In the genomic region with DNA sequence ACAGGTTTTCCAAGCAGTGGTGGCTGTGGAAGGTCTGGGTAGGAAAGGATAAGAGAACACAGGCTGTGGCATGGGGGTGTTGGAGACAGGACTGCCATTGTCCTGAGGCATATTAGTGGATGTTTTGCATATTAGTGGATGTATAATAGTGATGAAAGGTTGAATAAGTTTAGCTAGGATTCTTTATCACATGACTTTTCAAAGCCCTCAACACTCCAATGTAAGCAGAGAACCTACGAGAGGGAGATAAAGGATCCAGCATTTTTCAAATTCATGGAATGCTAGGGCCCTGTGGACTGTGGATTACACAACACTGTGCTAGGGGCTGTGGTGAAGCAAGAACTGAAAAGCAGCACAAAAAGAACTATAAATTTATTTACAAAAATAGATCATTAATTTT, we compare ENCODE assay signal across 18 cellular contexts.
DNase-seq lines count a peak whose midpoint lies in the region; ATAC-seq, FAIRE-seq and TF ChIP-seq lines count a peak whose summit lies in the region.
"Had no signal": no experiment of that assay in that cellular context is flagged by ENCODE, and none has a peak within 500 bp of the region (broad histone marks: within the 10 kb centered on the region; RNA-seq: fewer than 3 reads in every experiment).

No MANE protein-coding gene starts in this region.

- no peak for TF ChIP-seq POLR2A in breast epithelium (IDR thresholded peaks at IDR 0.05)

- no peak for FAIRE-seq in small intestine (lab: Jason Lieb, UNC)
- FAIRE-seq: GM12878, RCC 7860 had no signal

- no peaks in the 10 kb centered on the region for H3K4me1 Mint-ChIP-seq in MCF 10A (ENCODE audit: insufficient read depth, unreplicated experiment)
- H3K4me1 Mint-ChIP-seq: activated naive CD8-positive, alpha-beta T cell treated with anti-CD3 and anti-CD28 coated beads, Interleukin-2, amount 50 U/mL, for 24 hours; nephron had no signal

- TF ChIP-seq CTCF in MCF 10A (IDR thresholded peaks at IDR 0.05; ENCODE audit: unreplicated experiment) (no peak), breast epithelium (IDR thresholded peaks at IDR 0.05) (no peak), smooth muscle cell (IDR thresholded peaks at IDR 0.05; ENCODE audit: borderline replicate concordance, insufficient read depth, poor library complexity, severe bottlenecking) (no peak), GM10248 (IDR thresholded peaks at IDR 0.05; ENCODE audit: control extremely low read depth, extremely low read depth, low read depth, missing control alignments) (no peak)

- H3K9me3 Mint-ChIP-seq in MCF 10A (ENCODE audit: unreplicated experiment), result no peaks in the 10 kb centered on the region
- H3K9me3 Mint-ChIP-seq: activated naive CD8-positive, alpha-beta T cell treated with anti-CD3 and anti-CD28 coated beads, Interleukin-2, amount 50 U/mL, for 24 hours; nephron had no signal

- no peaks in the 10 kb centered on the region for H3K27me3 ChIP-seq in breast epithelium
- no peaks in the 10 kb centered on the region for H3K27me3 ChIP-seq in smooth muscle cell (ENCODE audit: low read depth)
- H3K27me3 ChIP-seq in small intestine (ENCODE audit: control insufficient read depth in 2 of 2, insufficient read depth in 2 of 2, low read length in 2 of 2), result no peaks in the 10 kb centered on the region

- intact Hi-C loops in MCF 10A (cut with micrococcal nuclease) (no loop called here), breast epithelium (cut with DNase I; ENCODE audit: low total_unique reads) (no loop called here), left cardiac atrium (cut with DNase I) (no loop called here)

- H3K4me3 Mint-ChIP-seq in MCF 10A (ENCODE audit: unreplicated experiment), result no peak overlapping the region
- H3K4me3 Mint-ChIP-seq: activated naive CD8-positive, alpha-beta T cell treated with anti-CD3 and anti-CD28 coated beads, Interleukin-2, amount 50 U/mL, for 24 hours; nephron had no signal

- in situ Hi-C loops in SK-MEL-5 (cut with HindIII; ENCODE audit: low pct_unique_long_range_greater_than_20kb, low sequenced_read_pairs), result no loop called here

- CTCF ChIA-PET in MCF 10A (lab: Yijun Ruan, JAX) (interaction anchor here (1.7 kb wide), 1 partner anchor 9 kb away, joined by 4 read pairs; no protein-coding TSS in a partner anchor), GM10248 (lab: Yijun Ruan, JAX) (interaction anchor here (1.0 to 1.6 kb wide), 3 partner anchors 18 to 100 kb away, joined by 3 to 5 read pairs (median 4); no protein-coding TSS in a partner anchor)

- no peaks in the 10 kb centered on the region for H3F3A ChIP-seq in smooth muscle cell (ENCODE audit: low read depth)

- H3K4me1 ChIP-seq in breast epithelium (no peaks in the 10 kb centered on the region), smooth muscle cell (ENCODE audit: low read depth) (no peaks in the 10 kb centered on the region), small intestine (ENCODE audit: control insufficient read depth in 2 of 2, insufficient read depth in 1 of 2, low read depth in 1 of 2, low read length in 1 of 2) (no peaks in the 10 kb centered on the region)

- H3K27ac ChIP-seq in breast epithelium (no peak overlapping the region), smooth muscle cell (ENCODE audit: low read depth) (peak overlapping the region; percentile 25), small intestine (ENCODE audit: low read depth in 1 of 2, low read length in 1 of 2) (no peak overlapping the region)

- WGBS in smooth muscle cell (ENCODE audit: low lambda C conversion rate), result 7% methylated on average over 1 of the region's 1 CpG
- 76 to 91% (median 82%) methylated on average over 1 of the region's 1 CpG for WGBS in small intestine, 3 donors

- no peak overlapping the region for H3K27ac Mint-ChIP-seq in MCF 10A (ENCODE audit: low read depth, unreplicated experiment)
- H3K27ac Mint-ChIP-seq: activated naive CD8-positive, alpha-beta T cell treated with anti-CD3 and anti-CD28 coated beads, Interleukin-2, amount 50 U/mL, for 24 hours; nephron had no signal

- no TSS peak for BruUV-seq in MCF 10A (replicated peaks; lab: Mats Ljungman, UMichigan)

- no peak overlapping the region for H3K4me3 ChIP-seq in breast epithelium
- H3K4me3 ChIP-seq in smooth muscle cell, result no peak overlapping the region
- H3K4me3 ChIP-seq in small intestine (ENCODE audit: low read depth in 1 of 2, low read length in 2 of 2), result no peak overlapping the region
- H3K4me3 ChIP-seq: GM12878 had no signal

- H3K27me3 Mint-ChIP-seq in MCF 10A (ENCODE audit: insufficient read depth, unreplicated experiment), result no peaks in the 10 kb centered on the region
- H3K27me3 Mint-ChIP-seq: activated naive CD8-positive, alpha-beta T cell treated with anti-CD3 and anti-CD28 coated beads, Interleukin-2, amount 50 U/mL, for 24 hours had no signal

- peak overlapping the region; percentile 50 for H3K4me2 ChIP-seq in smooth muscle cell

- no peaks in the 10 kb centered on the region for H4K20me1 ChIP-seq in smooth muscle cell (ENCODE audit: low read depth)

- POLR2A ChIA-PET in MCF 10A (lab: Yijun Ruan, JAX), result no interaction called here
- POLR2A ChIA-PET in GM10248 (lab: Yijun Ruan, JAX), result no interaction called here

- no peaks in the 10 kb centered on the region for H3K79me2 ChIP-seq in smooth muscle cell (ENCODE audit: low read depth)

- H2AFZ ChIP-seq in smooth muscle cell (ENCODE audit: low read depth), result no peak overlapping the region

- H3K36me3 ChIP-seq in breast epithelium (no peaks in the 10 kb centered on the region), smooth muscle cell (ENCODE audit: low read depth) (no peaks in the 10 kb centered on the region), small intestine (ENCODE audit: control insufficient read depth in 2 of 2, insufficient read depth in 2 of 2, low read length in 2 of 2) (no peaks in the 10 kb centered on the region)

- no peaks in the 10 kb centered on the region for H3K9me3 ChIP-seq in breast epithelium
- no peaks in the 10 kb centered on the region for H3K9me3 ChIP-seq in smooth muscle cell (replicated peaks; ENCODE audit: low read depth)
- H3K9me3 ChIP-seq in small intestine (ENCODE audit: control insufficient read depth, low read depth), result no peaks in the 10 kb centered on the region

- no peak overlapping the region for H3K9ac ChIP-seq in smooth muscle cell (ENCODE audit: low read depth)

- H3K36me3 Mint-ChIP-seq in MCF 10A (ENCODE audit: insufficient read depth, unreplicated experiment), result no peaks in the 10 kb centered on the region

- peak; percentile 44 to 89 for ATAC-seq in left cardiac atrium
- no peak for ATAC-seq in HG03469 (IDR thresholded peaks at IDR 0.05; ENCODE audit: unreplicated experiment)
- ATAC-seq: activated naive CD8-positive, alpha-beta T cell treated with anti-CD3 and anti-CD28 coated beads, Interleukin-2, amount 50 U/mL, for 24 hours; GM12878 had no signal

- DNase-seq in MCF 10A (ENCODE audit: unreplicated experiment) (peak; percentile 17), breast epithelium (ENCODE audit: low spot score in 2 of 2) (no peak), SK-MEL-5 (ENCODE audit: low read depth, low spot score) (peak; percentile 24), left cardiac atrium (no peak), smooth muscle cell (lab: John Stamatoyannopoulos, UW; ENCODE audit: unreplicated experiment) (no peak), small intestine (no peak), GM10248 (ENCODE audit: extremely low spot score) (no peak)
- DNase-seq: activated CD4-positive, alpha-beta T cell treated with anti-CD3 and anti-CD28 coated beads for 4 hours; activated naive CD8-positive, alpha-beta T cell treated with anti-CD3 and anti-CD28 coated beads, Interleukin-2, amount 50 U/mL, for 24 hours; activated T-cell treated with anti-CD3 and anti-CD28 coated beads, Interleukin-2, amount 50 U/mL, for 1 hour; glutamatergic neuron; NCI-H1436; NCI-H69; stimulated activated CD4-positive, alpha-beta T cell treated with anti-CD3 and anti-CD28 coated beads, Interleukin-12 subunit alpha, Interleukin-12 subunit beta, amount 100 ng/mL, for 4 hours had no signal

Comparison
In these comparisons a context has a peak if more than half of its experiments do, and no peak if none do; other contexts are left out.
1. DNase-seq: peak in MCF 10A (single experiment) and SK-MEL-5 (single experiment); none in breast epithelium (0 of 2), left cardiac atrium (single experiment), smooth muscle cell (single experiment), small intestine (single experiment) and GM10248 (single experiment).